1 cellular context compared by ENCODE assay signal in the genomic region with DNA sequence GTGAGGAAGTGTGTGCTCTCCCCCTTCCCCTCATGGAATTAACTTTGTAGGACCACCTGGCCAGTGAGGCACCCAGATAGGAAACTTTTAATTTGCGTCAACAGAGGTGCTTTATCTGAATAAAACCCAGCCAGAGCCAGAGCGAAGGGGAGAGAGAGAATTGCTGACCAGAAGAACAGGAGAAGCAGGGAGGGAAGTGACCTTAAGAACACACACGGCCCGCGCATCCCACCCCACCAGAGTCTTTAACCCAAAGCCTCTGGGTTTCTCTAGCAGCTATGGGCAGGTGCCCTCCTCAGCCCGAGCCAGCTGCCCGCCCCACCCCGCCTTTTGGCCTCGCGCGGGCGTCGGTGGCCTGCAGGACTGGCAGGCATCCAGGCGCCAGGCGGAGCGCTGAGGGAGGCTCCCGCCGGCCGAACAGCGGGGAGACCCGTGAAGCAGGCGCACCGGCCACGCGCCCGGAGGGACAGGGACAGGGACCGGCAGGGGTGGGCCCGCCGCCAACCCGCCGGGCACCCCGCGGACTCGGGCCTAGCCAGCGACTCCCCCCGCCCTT.
TF ChIP-seq lines count a peak whose summit lies in the region.

No MANE protein-coding gene starts in this region.

TF ChIP-seq in HEK293, 187 proteins besides CTCF, POLR2A, EP300 and RAD21 (continued from another document and continues in another):
- TF ChIP-seq KLF16 (tag by site-specific recombination; IDR thresholded peaks at IDR 0.05) (0 out of 2 replicates have a peak, but pooled peaks have one; percentile 17), ZNF266 (tag by site-specific recombination; IDR thresholded peaks at IDR 0.05; ENCODE audit: low read depth) (no peak), ZNF837 (tag by site-specific recombination; IDR thresholded peaks at IDR 0.05) (no peak), ZNF114 (tag by site-specific recombination; IDR thresholded peaks at IDR 0.05) (no peak), ZNF768 (tag by site-specific recombination; IDR thresholded peaks at IDR 0.05) (0 out of 2 replicates have a peak, but pooled peaks have one; percentile 29), ZNF501 (tag by site-specific recombination; IDR thresholded peaks at IDR 0.05) (no peak), SETDB1 (IDR thresholded peaks at IDR 0.05; ENCODE audit: insufficient read length, low read length) (no peak), GFI1B (tag by site-specific recombination; IDR thresholded peaks at IDR 0.05) (no peak), ZBTB17 (tag by site-specific recombination; IDR thresholded peaks at IDR 0.05) (no peak), ZBTB21 (tag by site-specific recombination; IDR thresholded peaks at IDR 0.05) (no peak), ZNF211 (tag by site-specific recombination; IDR thresholded peaks at IDR 0.05; ENCODE audit: low read depth) (no peak), ZFP69B (tag by site-specific recombination; IDR thresholded peaks at IDR 0.05) (peak; percentile 69), TRIM28 (IDR thresholded peaks at IDR 0.05; ENCODE audit: borderline replicate concordance, low read length) (no peak), ZNF202 (tag by site-specific recombination; IDR thresholded peaks at IDR 0.05; ENCODE audit: borderline replicate concordance) (no peak), ZNF621 (tag by site-specific recombination; IDR thresholded peaks at IDR 0.05) (no peak), ZBTB49 (tag by site-specific recombination; IDR thresholded peaks at IDR 0.05; ENCODE audit: low read depth) (no peak), ZNF514 (tag by site-specific recombination; IDR thresholded peaks at IDR 0.05) (no peak), ZNF561 (tag by site-specific recombination; IDR thresholded peaks at IDR 0.05; ENCODE audit: borderline replicate concordance) (peak; percentile 59; the same call in 1 of the 2 replicates), ZNF624 (tag by site-specific recombination; IDR thresholded peaks at IDR 0.05) (no peak), ZNF169 (tag by site-specific recombination; IDR thresholded peaks at IDR 0.05) (no peak), REST (tag by site-specific recombination; IDR thresholded peaks at IDR 0.05) (no peak), ZNF704 (tag by site-specific recombination; IDR thresholded peaks at IDR 0.05) (no peak), ZNF16 (tag by site-specific recombination; IDR thresholded peaks at IDR 0.05; ENCODE audit: low read depth) (no peak), ZNF133 (tag by site-specific recombination; IDR thresholded peaks at IDR 0.05) (no peak), ZNF292 (tag by site-specific recombination; IDR thresholded peaks at IDR 0.05; ENCODE audit: borderline replicate concordance, low read depth) (no peak), ZNF174 (tag by site-specific recombination; IDR thresholded peaks at IDR 0.05) (no peak), ZNF645 (tag by site-specific recombination; IDR thresholded peaks at IDR 0.05) (no peak), ZNF214 (tag by site-specific recombination; IDR thresholded peaks at IDR 0.05; ENCODE audit: borderline replicate concordance) (no peak), ZBTB8A (tag by site-specific recombination; IDR thresholded peaks at IDR 0.05) (no peak), RBAK (tag by site-specific recombination; IDR thresholded peaks at IDR 0.05) (no peak), ZFP3 (tag by site-specific recombination; IDR thresholded peaks at IDR 0.05; ENCODE audit: low read depth) (no peak), ZNF366 (tag by site-specific recombination; conservative IDR thresholded peaks at IDR 0.05) (no peak), ZNF610 (tag by site-specific recombination; IDR thresholded peaks at IDR 0.05; ENCODE audit: borderline replicate concordance) (no peak), HOXA7 (CRISPR knock-in tag; IDR thresholded peaks at IDR 0.05; ENCODE audit: borderline replicate concordance) (no peak), ZNF24 (tag by site-specific recombination; IDR thresholded peaks at IDR 0.05) (no peak), ZNF10 (tag by site-specific recombination; IDR thresholded peaks at IDR 0.05) (0 out of 2 replicates have a peak, but pooled peaks have one; percentile 29), OSR2 (tag by site-specific recombination; IDR thresholded peaks at IDR 0.05) (no peak), ZNF280C (tag by site-specific recombination; IDR thresholded peaks at IDR 0.05) (no peak), SP7 (tag by site-specific recombination; IDR thresholded peaks at IDR 0.05) (no peak)
- TF ChIP-seq, protein P1, sequence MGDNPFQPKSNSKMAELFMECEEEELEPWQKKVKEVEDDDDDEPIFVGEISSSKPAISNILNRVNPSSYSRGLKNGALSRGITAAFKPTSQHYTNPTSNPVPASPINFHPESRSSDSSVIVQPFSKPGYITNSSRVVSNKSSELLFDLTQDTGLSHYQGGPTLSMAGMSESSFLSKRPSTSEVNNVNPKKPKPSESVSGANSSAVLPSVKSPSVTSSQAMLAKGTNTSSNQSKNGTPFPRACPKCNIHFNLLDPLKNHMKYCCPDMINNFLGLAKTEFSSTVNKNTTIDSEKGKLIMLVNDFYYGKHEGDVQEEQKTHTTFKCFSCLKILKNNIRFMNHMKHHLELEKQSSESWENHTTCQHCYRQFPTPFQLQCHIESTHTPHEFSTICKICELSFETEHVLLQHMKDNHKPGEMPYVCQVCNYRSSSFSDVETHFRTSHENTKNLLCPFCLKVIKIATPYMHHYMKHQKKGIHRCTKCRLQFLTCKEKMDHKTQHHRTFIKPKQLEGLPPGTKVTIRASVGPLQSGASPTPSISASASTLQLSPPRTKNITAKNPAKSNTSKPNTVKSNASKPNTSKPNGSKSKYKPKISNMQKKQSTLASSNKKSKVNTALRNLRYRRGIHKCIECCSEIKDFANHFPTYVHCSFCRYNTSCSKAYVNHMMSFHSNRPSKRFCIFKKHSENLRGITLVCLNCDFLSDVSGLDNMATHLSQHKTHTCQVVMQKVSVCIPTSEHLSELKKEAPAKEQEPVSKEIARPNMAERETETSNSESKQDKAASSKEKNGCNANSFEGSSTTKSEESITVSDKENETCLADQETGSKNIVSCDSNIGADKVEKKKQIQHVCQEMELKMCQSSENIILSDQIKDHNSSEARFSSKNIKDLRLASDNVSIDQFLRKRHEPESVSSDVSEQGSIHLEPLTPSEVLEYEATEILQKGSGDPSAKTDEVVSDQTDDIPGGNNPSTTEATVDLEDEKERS (tag by site-specific recombination; IDR thresholded peaks at IDR 0.05) = no peak
- TF ChIP-seq, protein P2, sequence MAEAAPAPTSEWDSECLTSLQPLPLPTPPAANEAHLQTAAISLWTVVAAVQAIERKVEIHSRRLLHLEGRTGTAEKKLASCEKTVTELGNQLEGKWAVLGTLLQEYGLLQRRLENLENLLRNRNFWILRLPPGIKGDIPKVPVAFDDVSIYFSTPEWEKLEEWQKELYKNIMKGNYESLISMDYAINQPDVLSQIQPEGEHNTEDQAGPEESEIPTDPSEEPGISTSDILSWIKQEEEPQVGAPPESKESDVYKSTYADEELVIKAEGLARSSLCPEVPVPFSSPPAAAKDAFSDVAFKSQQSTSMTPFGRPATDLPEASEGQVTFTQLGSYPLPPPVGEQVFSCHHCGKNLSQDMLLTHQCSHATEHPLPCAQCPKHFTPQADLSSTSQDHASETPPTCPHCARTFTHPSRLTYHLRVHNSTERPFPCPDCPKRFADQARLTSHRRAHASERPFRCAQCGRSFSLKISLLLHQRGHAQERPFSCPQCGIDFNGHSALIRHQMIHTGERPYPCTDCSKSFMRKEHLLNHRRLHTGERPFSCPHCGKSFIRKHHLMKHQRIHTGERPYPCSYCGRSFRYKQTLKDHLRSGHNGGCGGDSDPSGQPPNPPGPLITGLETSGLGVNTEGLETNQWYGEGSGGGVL (tag by site-specific recombination; IDR thresholded peaks at IDR 0.05) = no peak
- TF ChIP-seq, protein P3, sequence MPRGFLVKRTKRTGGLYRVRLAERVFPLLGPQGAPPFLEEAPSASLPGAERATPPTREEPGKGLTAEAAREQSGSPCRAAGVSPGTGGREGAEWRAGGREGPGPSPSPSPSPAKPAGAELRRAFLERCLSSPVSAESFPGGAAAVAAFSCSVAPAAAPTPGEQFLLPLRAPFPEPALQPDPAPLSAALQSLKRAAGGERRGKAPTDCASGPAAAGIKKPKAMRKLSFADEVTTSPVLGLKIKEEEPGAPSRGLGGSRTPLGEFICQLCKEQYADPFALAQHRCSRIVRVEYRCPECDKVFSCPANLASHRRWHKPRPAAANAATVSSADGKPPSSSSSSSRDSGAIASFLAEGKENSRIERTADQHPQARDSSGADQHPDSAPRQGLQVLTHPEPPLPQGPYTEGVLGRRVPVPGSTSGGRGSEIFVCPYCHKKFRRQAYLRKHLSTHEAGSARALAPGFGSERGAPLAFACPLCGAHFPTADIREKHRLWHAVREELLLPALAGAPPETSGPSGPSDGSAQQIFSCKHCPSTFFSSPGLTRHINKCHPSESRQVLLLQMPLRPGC (tag by site-specific recombination; IDR thresholded peaks at IDR 0.05) = no peak
- TF ChIP-seq, protein P4, sequence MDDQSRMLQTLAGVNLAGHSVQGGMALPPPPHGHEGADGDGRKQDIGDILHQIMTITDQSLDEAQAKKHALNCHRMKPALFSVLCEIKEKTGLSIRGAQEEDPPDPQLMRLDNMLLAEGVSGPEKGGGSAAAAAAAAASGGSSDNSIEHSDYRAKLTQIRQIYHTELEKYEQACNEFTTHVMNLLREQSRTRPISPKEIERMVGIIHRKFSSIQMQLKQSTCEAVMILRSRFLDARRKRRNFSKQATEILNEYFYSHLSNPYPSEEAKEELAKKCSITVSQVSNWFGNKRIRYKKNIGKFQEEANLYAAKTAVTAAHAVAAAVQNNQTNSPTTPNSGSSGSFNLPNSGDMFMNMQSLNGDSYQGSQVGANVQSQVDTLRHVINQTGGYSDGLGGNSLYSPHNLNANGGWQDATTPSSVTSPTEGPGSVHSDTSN (CRISPR knock-in tag; IDR thresholded peaks at IDR 0.05) = peak; percentile 79; the same call in 1 of the 2 replicates
